In genomic region chr13:72960541-72960940, GRCh38 we compare ENCODE assay signal across 16 cellular contexts.
A peak's percentile ranks its signal among the peaks of the same experiment; 100 is the strongest.
DNase-seq lines count a peak whose midpoint lies in the region; ATAC-seq and TF ChIP-seq lines count a peak whose summit lies in the region.
"Had no signal": no experiment of that assay in that cellular context is flagged by ENCODE, and none has a peak within 500 bp of the region (broad histone marks: within the 10 kb centered on the region; RNA-seq: fewer than 3 reads in every experiment).

No MANE protein-coding gene starts in this region.

- CTCF ChIA-PET in PC-9 (lab: Charles Lee) = no interaction called here

- TF ChIP-seq CTCF in 22Rv1 (IDR thresholded peaks at IDR 0.05) = no peak
- no peak for TF ChIP-seq CTCF in PC-9 (conservative IDR thresholded peaks at IDR 0.05)

- H3K4me1 ChIP-seq in PC-9 (replicated peaks; ENCODE audit: insufficient read depth) = peaks cover 31% of the 10 kb centered on the region
- no peaks in the 10 kb centered on the region for H3K4me1 ChIP-seq in mesendoderm (ENCODE audit: control insufficient read depth, low read depth, low read length)
- H3K4me1 ChIP-seq: heart right ventricle had no signal

- peaks cover 3% of the 10 kb centered on the region; the same call in 1 of the 2 replicates for H3K9me2 ChIP-seq in PC-9 (ENCODE audit: insufficient read depth)

- BruUV-seq in PC-9 (replicated peaks; lab: Mats Ljungman, UMichigan) = no TSS peak

- no peaks in the 10 kb centered on the region for H3K79me1 ChIP-seq in mesendoderm (ENCODE audit: low read length)

- no peak overlapping the region for H2AFZ ChIP-seq in PC-9

- peak; percentile 72 for DNase-seq in LoVo (ENCODE audit: low spot score)
- peak in 1 of 2 experiments; percentile 88 for DNase-seq in PC-9
- DNase-seq in left kidney (ENCODE audit: low read depth, low spot score) = peak; percentile 74
- no peak for DNase-seq in ecto neural progenitor cell (ENCODE audit: low spot score)
- DNase-seq in mesendoderm = no peak
- no peak for DNase-seq in D341Med (ENCODE audit: low spot score)
- DNase-seq: activated CD4-positive, alpha-beta memory T cell treated with anti-CD3 and anti-CD28 coated beads for 36 hours; activated gamma-delta T cell; heart right ventricle; NCI-H1694 treated with DMSO at 0.1 percent for 48 hours; posterior cingulate gyrus; RPMI8226; stimulated activated CD4-positive, alpha-beta T cell treated with anti-CD3 and anti-CD28 coated beads, Interleukin-2, amount 100 ng/mL, for 24 hours had no signal

- H3F3A ChIP-seq in PC-9 (ENCODE audit: insufficient read depth, low read depth) = peaks cover 14% of the 10 kb centered on the region

- no peaks in the 10 kb centered on the region for H4K20me1 ChIP-seq in PC-9 (ENCODE audit: insufficient read depth)

- H3K27me3 ChIP-seq in PC-9 (ENCODE audit: insufficient read depth, low read depth) (no peaks in the 10 kb centered on the region), mesendoderm (ENCODE audit: insufficient read depth, low read length, poor library complexity) (no peaks in the 10 kb centered on the region)
- H3K27me3 ChIP-seq: cardiac muscle cell, heart right ventricle had no signal

- peak overlapping the region; percentile 66 for H3K4me2 ChIP-seq in PC-9
- H3K4me2 ChIP-seq in mesendoderm (ENCODE audit: low read length) = no peak overlapping the region

- H3K4ac ChIP-seq in mesendoderm (ENCODE audit: low read depth, low read length) = no peak overlapping the region

- H4K8ac ChIP-seq in mesendoderm (ENCODE audit: low read depth, low read length) = no peak overlapping the region

- H3K36me3 ChIP-seq in PC-9 (ENCODE audit: low read depth) = peaks cover 8% of the 10 kb centered on the region; the same call in 1 of the 2 replicates
- no peaks in the 10 kb centered on the region for H3K36me3 ChIP-seq in mesendoderm (ENCODE audit: control insufficient read depth, insufficient read depth, low read length)
- H3K36me3 ChIP-seq: cardiac muscle cell had no signal

- intact Hi-C loops in PC-9 (cut with micrococcal nuclease; ENCODE audit: unreplicated experiment) = loop anchor here (2.0 to 10.0 kb wide), 2 partner anchors 96 to 744 kb away; no protein-coding TSS in a partner anchor

- POLR2A ChIA-PET in PC-9 (lab: Charles Lee; ENCODE audit: unreplicated experiment) = interaction anchor here (0.7 kb wide), 1 partner anchor 8 kb away, joined by 5 read pairs; no protein-coding TSS in a partner anchor

- H2AK5ac ChIP-seq in mesendoderm (ENCODE audit: low read length) = no peak overlapping the region

- H3K27ac ChIP-seq in 22Rv1 = peak overlapping the region; percentile 71
- peak overlapping the region; percentile 71 for H3K27ac ChIP-seq in PC-9
- H3K27ac ChIP-seq in mesendoderm (ENCODE audit: low read depth, low read length) = no peak overlapping the region
- H3K27ac ChIP-seq: cardiac muscle cell, heart right ventricle had no signal

- H2BK5ac ChIP-seq in mesendoderm (ENCODE audit: low read length) = no peak overlapping the region

- H2BK120ac ChIP-seq in mesendoderm (ENCODE audit: low read depth, low read length) = no peak overlapping the region

- no peak for ATAC-seq in HG03439 (IDR thresholded peaks at IDR 0.05; ENCODE audit: unreplicated experiment)
- ATAC-seq: heart right ventricle had no signal

- H3K23ac ChIP-seq in mesendoderm (ENCODE audit: low read length) = no peak overlapping the region

- H3K79me2 ChIP-seq in PC-9 (ENCODE audit: low read depth) (no peaks in the 10 kb centered on the region; the same call in 1 of the 2 replicates), mesendoderm (ENCODE audit: control insufficient read depth, insufficient read depth, low read length) (no peaks in the 10 kb centered on the region)

- no peak overlapping the region for H2BK15ac ChIP-seq in mesendoderm (replicated peaks; ENCODE audit: low read depth)

- peaks cover 4% of the 10 kb centered on the region for H3K9me3 ChIP-seq in PC-9 (ENCODE audit: insufficient read depth, low read depth)

- H4K5ac ChIP-seq in mesendoderm (ENCODE audit: low read length) = no peak overlapping the region

- H3K56ac ChIP-seq in mesendoderm (ENCODE audit: low read length) = no peak overlapping the region

- H3K9ac ChIP-seq in mesendoderm (ENCODE audit: low read length) = no peak overlapping the region

- H3K18ac ChIP-seq in mesendoderm (ENCODE audit: low read length) = no peak overlapping the region

- peak overlapping the region; percentile 25; the same call in 1 of the 2 replicates for H3K4me3 ChIP-seq in PC-9
- no peak overlapping the region for H3K4me3 ChIP-seq in mesendoderm (ENCODE audit: low read length)
- H3K4me3 ChIP-seq: cardiac muscle cell, heart right ventricle had no signal

Comparison
In these comparisons a context has a peak if more than half of its experiments do, and no peak if none do; other contexts are left out.
1. DNase-seq: peak in LoVo (single experiment) and left kidney (single experiment); none in ecto neural progenitor cell (single experiment), mesendoderm (single experiment) and D341Med (single experiment).